Comparison of ENCODE assay signal across 8 cellular contexts in the genomic region with DNA sequence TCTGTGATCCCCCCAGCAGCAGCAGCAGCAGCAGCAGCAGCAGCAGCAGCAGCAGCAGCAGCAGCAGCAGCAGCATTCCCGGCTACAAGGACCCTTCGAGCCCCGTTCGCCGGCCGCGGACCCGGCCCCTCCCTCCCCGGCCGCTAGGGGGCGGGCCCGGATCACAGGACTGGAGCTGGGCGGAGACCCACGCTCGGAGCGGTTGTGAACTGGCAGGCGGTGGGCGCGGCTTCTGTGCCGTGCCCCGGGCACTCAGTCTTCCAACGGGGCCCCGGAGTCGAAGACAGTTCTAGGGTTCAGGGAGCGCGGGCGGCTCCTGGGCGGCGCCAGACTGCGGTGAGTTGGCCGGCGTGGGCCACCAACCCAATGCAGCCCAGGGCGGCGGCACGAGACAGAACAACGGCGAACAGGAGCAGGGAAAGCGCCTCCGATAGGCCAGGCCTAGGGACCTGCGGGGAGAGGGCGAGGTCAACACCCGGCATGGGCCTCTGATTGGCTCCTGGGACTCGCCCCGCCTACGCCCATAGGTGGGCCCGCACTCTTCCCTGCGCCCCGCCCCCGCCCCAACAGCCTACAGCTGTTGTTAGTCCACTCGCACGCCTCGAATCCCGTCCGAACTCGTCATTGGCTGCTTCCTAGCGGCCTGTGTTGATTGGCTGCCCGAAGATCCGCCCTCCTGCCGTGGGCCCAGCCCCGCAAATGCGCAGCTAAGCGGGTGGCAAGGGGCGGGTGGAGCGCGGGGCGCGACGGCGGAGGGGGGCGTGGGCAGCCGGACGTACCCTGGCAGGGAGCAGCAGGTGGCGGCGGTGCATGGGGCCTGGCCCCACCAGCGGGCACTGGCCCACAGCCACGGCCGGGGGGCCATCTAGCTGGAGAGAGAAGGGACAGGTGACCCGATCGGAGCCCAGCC. TPM values are rescaled to one million over a fixed set of nuclear protein-coding genes. Genes with fewer than 3 reads are reported as not detected.
A peak's percentile ranks its signal among the peaks of the same experiment; 100 is the strongest.
DNase-seq lines count a peak whose midpoint lies in the region; ATAC-seq and TF ChIP-seq lines count a peak whose summit lies in the region.

No MANE protein-coding gene starts in this region.

- peaks cover 8 to 30% of the 10 kb centered on the region in 2 experiments; a peak in 3 of 4 replicates for H3K4me1 ChIP-seq in SK-N-SH (ENCODE audit: control insufficient read depth in 1 of 2, insufficient read depth in 2 of 2, low read depth in 1 of 2, low read length in 1 of 2)
- peaks cover 14% of the 10 kb centered on the region for H3K4me1 ChIP-seq in ovary (ENCODE audit: insufficient read depth)
- peaks cover 16 to 24% of the 10 kb centered on the region in 2 donors for H3K4me1 ChIP-seq in thyroid gland

- peak overlapping the region; percentile 98 for H3K4me2 ChIP-seq in SK-N-SH

- CTCF ChIA-PET in SK-N-SH (lab: Yijun Ruan, JAX), result interaction anchor here (0.6 to 5.9 kb wide), 29 partner anchors 9 to 342 kb away, joined by 3 to 100 read pairs (median 6); a partner anchor contains a TSS

- H3K9me2 ChIP-seq in SK-N-SH, result no peaks in the 10 kb centered on the region

- H3K9ac ChIP-seq in SK-N-SH, result peak overlapping the region; percentile 58; the same call in 1 of the 2 replicates

- DNase-seq in GM03348 (ENCODE audit: low spot score) (peak; percentile 96), HFF-Myc (ENCODE audit: extremely low read depth, low read depth) (peak; percentile 90), NB4 (ENCODE audit: low read depth) (peak; percentile 85), SK-N-SH (peak; percentile 96), Right ventricle myocardium inferior (ENCODE audit: missing footprints) (peak; percentile 97), ovary (peak; percentile 95 to 98 (median 97)), thyroid gland (peak; percentile 99)
- peak; percentile 93 for DNase-seq in activated naive CD8-positive, alpha-beta T cell treated with anti-CD3 and anti-CD28 coated beads for 36 hours

- peaks cover 49% of the 10 kb centered on the region for H3F3A ChIP-seq in SK-N-SH (replicated peaks; ENCODE audit: insufficient read depth)

- peaks cover 11% of the 10 kb centered on the region; the same call in 1 of the 2 replicates for H4K20me1 ChIP-seq in SK-N-SH (ENCODE audit: insufficient read depth)

- POLR2A ChIA-PET in SK-N-SH (lab: Yijun Ruan, JAX), result interaction anchor here (0.5 to 3.6 kb wide), 12 partner anchors 11 to 101 kb away, joined by 3 to 19 read pairs (median 4); a partner anchor contains a TSS

- H3K79me2 ChIP-seq in SK-N-SH (ENCODE audit: insufficient read depth), result no peaks in the 10 kb centered on the region

- H2AFZ ChIP-seq in SK-N-SH (ENCODE audit: low read depth), result no peak overlapping the region

- peak overlapping the region; percentile 74 for H3K4me3 Mint-ChIP-seq in activated naive CD8-positive, alpha-beta T cell treated with anti-CD3 and anti-CD28 coated beads for 36 hours

- TF ChIP-seq POLR2A in NB4 (IDR thresholded peaks at IDR 0.05; ENCODE audit: extremely low read depth, insufficient read length), result no peak
- TF ChIP-seq POLR2A in ovary (IDR thresholded peaks at IDR 0.05), result peak; percentile 20
- TF ChIP-seq POLR2A in thyroid gland (IDR thresholded peaks at IDR 0.05), result peak; percentile 37 to 80

- intact Hi-C loops in Right ventricle myocardium inferior (cut with DNase I), result loop anchor here (1.0 to 5.0 kb wide), 4 partner anchors 12 to 92 kb away; a partner anchor contains a TSS
- intact Hi-C loops in ovary (cut with DNase I), result loop anchor here in 2 of 4 donors (2.0 kb wide), 1 partner anchor 28 kb away; no protein-coding TSS in a partner anchor
- intact Hi-C loops in thyroid gland (cut with DNase I), result no loop called here

- H3K27me3 Mint-ChIP-seq in activated naive CD8-positive, alpha-beta T cell treated with anti-CD3 and anti-CD28 coated beads for 36 hours, result peaks cover 27% of the 10 kb centered on the region

- H3K36me3 Mint-ChIP-seq in activated naive CD8-positive, alpha-beta T cell treated with anti-CD3 and anti-CD28 coated beads for 36 hours, result peaks cover 7% of the 10 kb centered on the region

- WGBS in SK-N-SH (ENCODE audit: low lambda C conversion rate), result 2% methylated on average over 31 of the region's 79 CpGs
- WGBS in ovary, 3 donors, result 1 to 3% (median 2%) methylated on average over 51 to 79 of the region's 79 CpGs
- 3 to 18% methylated on average over 5 to 12 of the region's 79 CpGs for WGBS in thyroid gland, 2 donors

- TF ChIP-seq EP300 in SK-N-SH (IDR thresholded peaks at IDR 0.05; ENCODE audit: borderline replicate concordance in 1 of 2, low read depth in 1 of 2, low read length in 1 of 2), result no peak; a peak in 1 of 4 replicates
- peak; percentile 66 for TF ChIP-seq EP300 in ovary (IDR thresholded peaks at IDR 0.05)

- H3K4me3 ChIP-seq in HFF-Myc (replicated peaks; ENCODE audit: low read depth, low read length) (peak overlapping the region; percentile 48), NB4 (ENCODE audit: low read depth, low read length) (no peak overlapping the region), SK-N-SH (ENCODE audit: low read depth in 2 of 2, low read length in 1 of 2) (peak overlapping the region; percentile 55 to 61), ovary (peak overlapping the region; percentile 60), thyroid gland (replicated peaks in 1 of 3) (peak overlapping the region in 2 of 3 donors; percentile 12 to 50)

- peak; percentile 73 for TF ChIP-seq RAD21 in SK-N-SH (IDR thresholded peaks at IDR 0.05; ENCODE audit: low read length)

- ATAC-seq in Right ventricle myocardium inferior, result peak; percentile 81

- peaks cover 12% of the 10 kb centered on the region for H3K4me1 Mint-ChIP-seq in activated naive CD8-positive, alpha-beta T cell treated with anti-CD3 and anti-CD28 coated beads for 36 hours

- H3K9me3 Mint-ChIP-seq in activated naive CD8-positive, alpha-beta T cell treated with anti-CD3 and anti-CD28 coated beads for 36 hours, result no peaks in the 10 kb centered on the region

- peak overlapping the region; percentile 79 to 95 for H3K27ac ChIP-seq in SK-N-SH (ENCODE audit: low read depth in 2 of 2, low read length in 1 of 2)
- H3K27ac ChIP-seq in ovary, result peak overlapping the region; percentile 92 to 94
- peak overlapping the region; percentile 74 to 91 (median 85) for H3K27ac ChIP-seq in thyroid gland

- H3K36me3 ChIP-seq in SK-N-SH (replicated peaks in 1 of 2; ENCODE audit: control insufficient read depth in 1 of 2, insufficient read depth in 2 of 2, low read length in 1 of 2) (peaks cover 10 to 26% of the 10 kb centered on the region in 2 experiments), ovary (no peaks in the 10 kb centered on the region), thyroid gland (peaks cover 0 to 8% of the 10 kb centered on the region in 2 donors)

- TF ChIP-seq CTCF in HFF-Myc (IDR thresholded peaks at IDR 0.05; ENCODE audit: low read depth, low read length, missing control alignments), result peak; percentile 91
- TF ChIP-seq CTCF in NB4 (IDR thresholded peaks at IDR 0.05; ENCODE audit: low read depth, low read length), result peak; percentile 50
- TF ChIP-seq CTCF in SK-N-SH (IDR thresholded peaks at IDR 0.05), result peak; percentile 89
- peak; percentile 96 to 99 (median 96) for TF ChIP-seq CTCF in ovary (IDR thresholded peaks at IDR 0.05)
- TF ChIP-seq CTCF in thyroid gland (IDR thresholded peaks at IDR 0.05), result peak; percentile 71 to 94 (median 90)

- H3K27me3 ChIP-seq in SK-N-SH (ENCODE audit: insufficient read depth) (no peaks in the 10 kb centered on the region), ovary (no peaks in the 10 kb centered on the region), thyroid gland (no peaks in the 10 kb centered on the region)

- H3K9me3 ChIP-seq in SK-N-SH, result no peaks in the 10 kb centered on the region
- no peaks in the 10 kb centered on the region for H3K9me3 ChIP-seq in ovary
- no peaks in the 10 kb centered on the region for H3K9me3 ChIP-seq in thyroid gland

- H3K27ac Mint-ChIP-seq in activated naive CD8-positive, alpha-beta T cell treated with anti-CD3 and anti-CD28 coated beads for 36 hours, result no peak overlapping the region

RNA-seq across cellular contexts. Expression of a gene that starts 1.4 kb away (rescaled TPM):
- polyA plus RNA-seq in SK-N-SH (2012; rRNA removed) (6.4 and 8.4 TPM in 2 replicates), ovary (10 to 100 TPM in 1 of 2 donors, 1 to 10 TPM in 1; 5.4 to 43.5 TPM)
- polyA plus RNA-seq in SK-N-SH (2012; cell fraction: cytosol; rRNA removed), result 3.1 and 5.2 TPM in 2 replicates
- polyA plus RNA-seq in SK-N-SH (2012; cell fraction: nucleus; rRNA removed), result 22.8 and 31.2 TPM in 2 replicates
- total RNA-seq in activated naive CD8-positive, alpha-beta T cell treated with anti-CD3 and anti-CD28 coated beads for 36 hours, result 1 to 10 TPM; 1.6 to 1.7 TPM
- total RNA-seq in Right ventricle myocardium inferior (22.3 TPM), ovary (10 to 100 TPM; 21.0 to 64.4 (median 44.4) TPM), thyroid gland (10 to 100 TPM; 18.3 to 33.0 (median 23.3) TPM)

RNA-seq across cellular contexts. Expression of a gene that starts 11.8 kb away (rescaled TPM):
- polyA plus RNA-seq in SK-N-SH (2012; rRNA removed), result 86.4 and 92.2 TPM in 2 replicates
- polyA plus RNA-seq in SK-N-SH (2012; cell fraction: cytosol; rRNA removed), result 37.4 and 40.6 TPM in 2 replicates
- 481 and 556 TPM in 2 replicates for polyA plus RNA-seq in SK-N-SH (2012; cell fraction: nucleus; rRNA removed)
- 1 to 10 TPM; 7.3 to 8.6 TPM for total RNA-seq in activated naive CD8-positive, alpha-beta T cell treated with anti-CD3 and anti-CD28 coated beads for 36 hours
- 233 TPM for total RNA-seq in Right ventricle myocardium inferior
- total RNA-seq in ovary, result 100 to 1,000 TPM in 2 of 7 donors, 10 to 100 TPM in 5; 21.0 to 105 (median 62.5) TPM
- 10 to 100 TPM; 24.3 to 56.7 TPM for polyA plus RNA-seq in ovary
- total RNA-seq in thyroid gland, result 10 to 100 TPM; 18.9 to 32.6 (median 26.3) TPM

RNA-seq across cellular contexts. Expression of a gene that starts 22.2 kb away (rescaled TPM):
- polyA plus RNA-seq in SK-N-SH (2012; rRNA removed), result 39.3 and 40.6 TPM in 2 replicates
- polyA plus RNA-seq in SK-N-SH (2012; cell fraction: cytosol; rRNA removed), result 11.6 and 18.4 TPM in 2 replicates
- polyA plus RNA-seq in SK-N-SH (2012; cell fraction: nucleus; rRNA removed), result 140 and 155 TPM in 2 replicates
- 10 to 100 TPM; 29.5 to 30.7 TPM for total RNA-seq in activated naive CD8-positive, alpha-beta T cell treated with anti-CD3 and anti-CD28 coated beads for 36 hours
- 52.0 TPM for total RNA-seq in Right ventricle myocardium inferior
- 10 to 100 TPM; 28.4 to 85.4 (median 61.1) TPM for total RNA-seq in ovary
- polyA plus RNA-seq in ovary, result 10 to 100 TPM; 11.4 to 33.9 TPM
- 10 to 100 TPM; 38.2 to 69.7 (median 48.3) TPM for total RNA-seq in thyroid gland

RNA-seq across cellular contexts. Expression of a gene that starts 37.2 kb away (rescaled TPM):
- polyA plus RNA-seq in SK-N-SH (2012; rRNA removed) (0.03 and 0.06 TPM in 2 replicates), ovary (not detected)
- polyA plus RNA-seq in SK-N-SH (2012; cell fraction: cytosol; rRNA removed), result 0.01 TPM in 1 of 2 replicates, not detected in the other
- 0.02 and 0.06 TPM in 2 replicates for polyA plus RNA-seq in SK-N-SH (2012; cell fraction: nucleus; rRNA removed)
- under 1 TPM; 0.08 TPM for total RNA-seq in activated naive CD8-positive, alpha-beta T cell treated with anti-CD3 and anti-CD28 coated beads for 36 hours
- total RNA-seq in Right ventricle myocardium inferior (not detected), ovary (not detected), thyroid gland (not detected)

RNA-seq across cellular contexts. Expression of a gene that starts 39.8 kb away (rescaled TPM):
- polyA plus RNA-seq in SK-N-SH (2012; rRNA removed) (2.8 and 5.6 TPM in 2 replicates), ovary (10 to 100 TPM in 1 of 2 donors, 1 to 10 TPM in 1; 6.7 to 13.9 TPM)
- polyA plus RNA-seq in SK-N-SH (2012; cell fraction: cytosol; rRNA removed), result 2.5 and 3.9 TPM in 2 replicates
- polyA plus RNA-seq in SK-N-SH (2012; cell fraction: nucleus; rRNA removed), result 20.4 and 25.2 TPM in 2 replicates
- 10 to 100 TPM; 25.5 to 29.6 TPM for total RNA-seq in activated naive CD8-positive, alpha-beta T cell treated with anti-CD3 and anti-CD28 coated beads for 36 hours
- total RNA-seq in Right ventricle myocardium inferior (13.1 TPM), ovary (10 to 100 TPM; 13.4 to 32.5 (median 22.4) TPM), thyroid gland (10 to 100 TPM; 13.7 to 22.3 (median 17.4) TPM)
